ENCODE assay signal across 12 cellular contexts in genomic region chr7:91344911-91345310, GRCh38.
A peak's percentile ranks its signal among the peaks of the same experiment; 100 is the strongest.
DNase-seq lines count a peak whose midpoint lies in the region; ATAC-seq and TF ChIP-seq lines count a peak whose summit lies in the region.
"Had no signal": no experiment of that assay in that cellular context is flagged by ENCODE, and none has a peak within 500 bp of the region (broad histone marks: within the 10 kb centered on the region; RNA-seq: fewer than 3 reads in every experiment).

No MANE protein-coding gene starts in this region.

- no peaks in the 10 kb centered on the region for H3K27me3 Mint-ChIP-seq in chondrocyte (ENCODE audit: low read depth)

- no peaks in the 10 kb centered on the region for H3K9me3 Mint-ChIP-seq in chondrocyte (ENCODE audit: low read depth)
- H3K9me3 Mint-ChIP-seq: type B pancreatic cell had no signal

- ATAC-seq in GM18519 (IDR thresholded peaks at IDR 0.05; ENCODE audit: low FRiP score, unreplicated experiment) = peak; percentile 78
- ATAC-seq in GM21717 (IDR thresholded peaks at IDR 0.05; ENCODE audit: unreplicated experiment) = peak; percentile 78
- ATAC-seq in HG03432 (IDR thresholded peaks at IDR 0.05; ENCODE audit: unreplicated experiment) = peak; percentile 73
- no peak for ATAC-seq in HG02938 (IDR thresholded peaks at IDR 0.05; ENCODE audit: unreplicated experiment)

- DNase-seq in kidney epithelial cell (ENCODE audit: low read depth) (peak; percentile 56), coronary artery (ENCODE audit: low spot score) (no peak), NCI-H774 (lab: John Stamatoyannopoulos, UW) (no peak), chondrocyte (ENCODE audit: low spot score) (no peak)
- DNase-seq: activated T-cell treated with anti-CD3 and anti-CD28 coated beads for 4 hours, NCI-H1436 treated with DMSO at 0.1 percent for 48 hours, Peyer's patch had no signal

- peaks cover 27% of the 10 kb centered on the region for H3K4me1 Mint-ChIP-seq in chondrocyte (ENCODE audit: low read depth)

- no peak overlapping the region for H3K4me3 ChIP-seq in kidney epithelial cell (ENCODE audit: low read depth, low read length)
- H3K4me3 ChIP-seq in coronary artery = no peak overlapping the region
- H3K4me3 ChIP-seq: Peyer's patch had no signal

- H3K36me3 Mint-ChIP-seq in chondrocyte (ENCODE audit: low read depth) = no peaks in the 10 kb centered on the region
- H3K36me3 Mint-ChIP-seq: type B pancreatic cell had no signal

- no peaks in the 10 kb centered on the region for H3K27me3 ChIP-seq in kidney epithelial cell (ENCODE audit: control insufficient read depth, insufficient read depth, low read length)
- H3K27me3 ChIP-seq: Peyer's patch had no signal

- H3K27ac Mint-ChIP-seq in chondrocyte (ENCODE audit: unreplicated experiment) = no peak overlapping the region
- H3K27ac Mint-ChIP-seq: type B pancreatic cell had no signal

- no peak overlapping the region for H3K27ac ChIP-seq in coronary artery
- H3K27ac ChIP-seq: Peyer's patch had no signal

- no peak overlapping the region for H3K4me3 Mint-ChIP-seq in chondrocyte (ENCODE audit: unreplicated experiment)
- H3K4me3 Mint-ChIP-seq: type B pancreatic cell had no signal

- TF ChIP-seq CTCF in kidney epithelial cell (IDR thresholded peaks at IDR 0.05; ENCODE audit: insufficient read depth, low read length, poor library complexity, severe bottlenecking) = no peak
- no peak for TF ChIP-seq CTCF in coronary artery (IDR thresholded peaks at IDR 0.05)
- no peak for TF ChIP-seq CTCF in chondrocyte (IDR thresholded peaks at IDR 0.05)

- H3K36me3 ChIP-seq in kidney epithelial cell (ENCODE audit: control insufficient read depth, insufficient read depth, low read length) = no peaks in the 10 kb centered on the region
- H3K36me3 ChIP-seq: Peyer's patch had no signal
